17 cellular contexts compared by ENCODE assay signal in genomic region chr1:55931272-55931940, GRCh38.
A peak's percentile ranks its signal among the peaks of the same experiment; 100 is the strongest.
DNase-seq lines count a peak whose midpoint lies in the region; ATAC-seq and TF ChIP-seq lines count a peak whose summit lies in the region.
"Had no signal": no experiment of that assay in that cellular context is flagged by ENCODE, and none has a peak within 500 bp of the region (broad histone marks: within the 10 kb centered on the region; RNA-seq: fewer than 3 reads in every experiment).

No MANE protein-coding gene starts in this region.

- DNase-seq in Right ventricle myocardium inferior (ENCODE audit: missing footprints): no peak
- no peak for DNase-seq in cardiac septum (ENCODE audit: low spot score)
- DNase-seq in fibroblast of peridontal ligament (ENCODE audit: extremely low read depth): peak; percentile 71
- no peak for DNase-seq in transverse colon
- DNase-seq in NOMO-1 treated with DMSO at 0.1 percent for 48 hours (lab: John Stamatoyannopoulos, UW; ENCODE audit: unreplicated experiment): no peak
- DNase-seq in iPS-NIHi7 (ENCODE audit: extremely low spot score): no peak
- DNase-seq: activated CD4-positive, alpha-beta T cell treated with anti-CD3 and anti-CD28 coated beads for 48 hours; CD4-positive, CD25-positive, alpha-beta regulatory T cell; GOT3; naive thymus-derived CD8-positive, alpha-beta T cell; NCI-H1105 treated with DMSO at 0.1 percent for 48 hours; NCI-H510A treated with DMSO at 0.1 percent for 48 hours had no signal

- peak; percentile 83 for ATAC-seq in Right ventricle myocardium inferior
- no peak for ATAC-seq in GM19463 (IDR thresholded peaks at IDR 0.05; ENCODE audit: unreplicated experiment)
- ATAC-seq: naive thymus-derived CD8-positive, alpha-beta T cell had no signal

- H3K4me3 ChIP-seq in muscle layer of colon (ENCODE audit: low read depth in 1 of 2, low read length in 2 of 2) (no peak overlapping the region), transverse colon (no peak overlapping the region)
- H3K4me3 ChIP-seq: heart left ventricle, SK-N-MC had no signal

- H3K4me1 ChIP-seq in muscle layer of colon (ENCODE audit: insufficient read depth, low read length) (peaks cover 19% of the 10 kb centered on the region), transverse colon (peaks cover 3 to 17% (median 9%) of the 10 kb centered on the region in 4 donors)

- intact Hi-C loops in Right ventricle myocardium inferior (cut with DNase I) (loop anchor here (10.0 kb wide), 1 partner anchor 423 kb away; no protein-coding TSS in a partner anchor), cardiac septum (cut with DNase I) (no loop called here), transverse colon (cut with DNase I; ENCODE audit: low total_unique reads) (loop anchor here (5.0 kb wide), 1 partner anchor 1214 kb away; the partner anchor contains the start of gene TTC4)

- H3K27me3 ChIP-seq in muscle layer of colon (ENCODE audit: control insufficient read depth in 1 of 2, insufficient read depth in 2 of 2, low read length in 2 of 2) (no peaks in the 10 kb centered on the region), transverse colon (no peaks in the 10 kb centered on the region)
- H3K27me3 ChIP-seq: heart left ventricle had no signal

- H3K27ac ChIP-seq in muscle layer of colon (ENCODE audit: low read depth, low read length) (peak overlapping the region; percentile 17), transverse colon (no peak overlapping the region)
- H3K27ac ChIP-seq: KMS-11, SK-N-MC had no signal

- H3K9ac ChIP-seq in muscle layer of colon (ENCODE audit: low read length): no peak overlapping the region
- H3K9ac ChIP-seq: KMS-11 had no signal

- TF ChIP-seq CTCF in transverse colon (IDR thresholded peaks at IDR 0.05): no peak

- WGBS in transverse colon (ENCODE audit: low coverage in 1 of 2), 2 donors: 73 to 76% methylated on average over 3 to 4 of the region's 4 CpGs

- H3K9me3 ChIP-seq in muscle layer of colon (ENCODE audit: low read length) (no peaks in the 10 kb centered on the region), transverse colon (no peaks in the 10 kb centered on the region)

- in situ Hi-C loops in transverse colon (cut with MboI; ENCODE audit: low pct_ligation_motif_present in 1 of 4, low pct_unique_long_range_greater_than_20kb in 1 of 4, low sequenced_read_pairs in 3 of 4): no loop called here

- TF ChIP-seq EP300 in transverse colon (IDR thresholded peaks at IDR 0.05; ENCODE audit: low read depth): no peak

- H3K36me3 ChIP-seq in muscle layer of colon (ENCODE audit: insufficient read depth, low read length) (no peaks in the 10 kb centered on the region), transverse colon (no peaks in the 10 kb centered on the region)
- H3K36me3 ChIP-seq: heart left ventricle had no signal

- no peak for TF ChIP-seq POLR2A in transverse colon (IDR thresholded peaks at IDR 0.05)
